Comparison of ENCODE assay signal across 8 cellular contexts in genomic region chr4:184473515-184474260, GRCh38. TPM values are rescaled to one million over a fixed set of nuclear protein-coding genes. Genes with fewer than 3 reads are reported as not detected.
DNase-seq lines count a peak whose midpoint lies in the region; ATAC-seq and TF ChIP-seq lines count a peak whose summit lies in the region.

No MANE protein-coding gene starts in this region.

- peak overlapping the region; percentile 94 for H3K4me3 Mint-ChIP-seq in activated B cell treated with CpG ODN at 0.5 μM for 24 hours
- H3K4me3 Mint-ChIP-seq in central memory CD8-positive, alpha-beta T cell = peak overlapping the region; percentile 99

- H3K4me1 Mint-ChIP-seq in activated B cell treated with CpG ODN at 0.5 μM for 24 hours = peaks cover 65% of the 10 kb centered on the region
- H3K4me1 Mint-ChIP-seq in central memory CD8-positive, alpha-beta T cell = peaks cover 58% of the 10 kb centered on the region

- peaks cover 43% of the 10 kb centered on the region for H3K36me3 Mint-ChIP-seq in activated B cell treated with CpG ODN at 0.5 μM for 24 hours (ENCODE audit: low read depth)
- H3K36me3 Mint-ChIP-seq in central memory CD8-positive, alpha-beta T cell (ENCODE audit: insufficient read depth) = peaks cover 32% of the 10 kb centered on the region

- TF ChIP-seq CTCF in activated B cell treated with CpG ODN at 0.5 μM for 24 hours (IDR thresholded peaks at IDR 0.05) = no peak

- DNase-seq in NCI-H748 (lab: John Stamatoyannopoulos, UW; ENCODE audit: unreplicated experiment) (peak; percentile 45), NCI-H748 treated with DMSO at 0.1 percent for 48 hours (lab: John Stamatoyannopoulos, UW) (no peak), HuH-7.5 (ENCODE audit: low spot score) (peak; percentile 12), activated B cell treated with CpG ODN at 0.5 μM for 24 hours (peak; percentile 35), kidney tubule cell (ENCODE audit: low spot score) (peak; percentile 62)
- DNase-seq in central memory CD8-positive, alpha-beta T cell (ENCODE audit: low spot score in 2 of 2) = peak; percentile 28 to 31
- peak; percentile 50 for DNase-seq in stimulated activated CD4-positive, alpha-beta T cell treated with anti-CD3 and anti-CD28 coated beads, Interleukin-1b, Interleukin-23, amount 100 ng/mL, for 48 hours

- CTCF ChIA-PET in activated B cell treated with CpG ODN at 0.5 μM for 24 hours (lab: Charles Lee) = interaction anchor here (0.9 to 2.6 kb wide), 6 partner anchors 33 to 209 kb away, joined by 4 to 19 read pairs (median 10); no protein-coding TSS in a partner anchor

- H3K9me3 Mint-ChIP-seq in activated B cell treated with CpG ODN at 0.5 μM for 24 hours = no peaks in the 10 kb centered on the region
- no peaks in the 10 kb centered on the region for H3K9me3 Mint-ChIP-seq in central memory CD8-positive, alpha-beta T cell

- no peaks in the 10 kb centered on the region for H3K27me3 Mint-ChIP-seq in activated B cell treated with CpG ODN at 0.5 μM for 24 hours
- H3K27me3 Mint-ChIP-seq in central memory CD8-positive, alpha-beta T cell = no peaks in the 10 kb centered on the region

- ATAC-seq in activated B cell treated with CpG ODN at 0.5 μM for 24 hours (ENCODE audit: low read depth) (peak; percentile 15), HG02970 (IDR thresholded peaks at IDR 0.05; ENCODE audit: low FRiP score, unreplicated experiment) (no peak)
- ATAC-seq in central memory CD8-positive, alpha-beta T cell (replicated peaks; ENCODE audit: extremely low read depth, poor library complexity, severe bottlenecking) = peak; percentile 47

- intact Hi-C loops in activated B cell treated with CpG ODN at 0.5 μM for 24 hours (cut with micrococcal nuclease) = loop anchor here (1.0 to 10.0 kb wide), 19 partner anchors 23 to 923 kb away; partner anchors contain the start of genes ACSL1, ANKRD37, CASP3 and CENPU

- POLR2A ChIA-PET in activated B cell treated with CpG ODN at 0.5 μM for 24 hours (lab: Charles Lee) = interaction anchor here (0.6 to 5.0 kb wide), 51 partner anchors 8 to 1030 kb away, joined by 3 to 160 read pairs (median 7); partner anchors contain the start of genes CASP3, CENPU and PRIMPOL

- peak overlapping the region; percentile 96 for H3K27ac Mint-ChIP-seq in activated B cell treated with CpG ODN at 0.5 μM for 24 hours
- peak overlapping the region; percentile 98 for H3K27ac Mint-ChIP-seq in central memory CD8-positive, alpha-beta T cell (ENCODE audit: low read depth)

RNA-seq across cellular contexts. Expression of gene IRF2, which starts 0.7 kb away (rescaled TPM):
- total RNA-seq in activated B cell treated with CpG ODN at 0.5 μM for 24 hours = 65.5 and 66.2 TPM in 2 replicates
